In genomic region chr14:86574778-86575129, GRCh38 we compare ENCODE assay signal across 17 cellular contexts.
"Had no signal": no experiment of that assay in that cellular context is flagged by ENCODE, and none has a peak within 500 bp of the region (broad histone marks: within the 10 kb centered on the region; RNA-seq: fewer than 3 reads in every experiment).

No MANE protein-coding gene starts in this region.

- H3K4me3 ChIP-seq: breast epithelium, gastroesophageal sphincter, heart right ventricle, left lung, prostate gland, right atrium auricular region, tibial nerve, uterus had no signal

- H3K27ac ChIP-seq: breast epithelium, gastroesophageal sphincter, heart right ventricle, left lung, prostate gland, right atrium auricular region, tibial nerve, uterus had no signal

- H3K4me1 ChIP-seq: breast epithelium, gastroesophageal sphincter, heart right ventricle, left lung, prostate gland, right atrium auricular region, tibial nerve, uterus had no signal

- ATAC-seq: activated CD4-positive, CD25-positive, alpha-beta regulatory T cell treated with anti-CD3 and anti-CD28 coated beads, Interleukin-2, amount 50 U/mL, for 24 hours; activated T-cell treated with anti-CD3 and anti-CD28 coated beads, Interleukin-2, amount 50 U/mL, for 4 hours; gastroesophageal sphincter; heart right ventricle; left lung; stimulated activated naive CD8-positive, alpha-beta T cell treated with anti-CD3 and anti-CD28 coated beads, Interleukin-15, Interleukin-2, amounts not matched to agents 100 U/mL and 50 U/mL, for 24 hours had no signal

- DNase-seq: activated CD4-positive, alpha-beta T cell treated with anti-CD3 and anti-CD28 coated beads, Interleukin-2, amount 50 U/mL, for 1 hour; activated CD8-positive, alpha-beta memory T cell treated with anti-CD3 and anti-CD28 coated beads, Interleukin-2, amount 50 U/mL, for 4 hours; activated naive CD4-positive, alpha-beta T cell treated with anti-CD3 and anti-CD28 coated beads for 36 hours; activated T-cell treated with anti-CD3 and anti-CD28 coated beads, Interleukin-2, amount 50 U/mL, for 4 hours; cortex of kidney; heart right ventricle; left lung; stimulated activated CD4-positive, alpha-beta T cell treated with anti-CD3 and anti-CD28 coated beads, Interleukin-2, amount 100 ng/mL, for 24 hours; stimulated activated naive CD8-positive, alpha-beta T cell treated with anti-CD3 and anti-CD28 coated beads, Interleukin-15, Interleukin-2, amounts not matched to agents 100 U/mL and 50 U/mL, for 24 hours; substantia nigra; uterus had no signal

- H3K9me3 ChIP-seq: prostate gland, uterus had no signal

- H3K36me3 ChIP-seq: breast epithelium, gastroesophageal sphincter, heart right ventricle, left lung, prostate gland, right atrium auricular region, tibial nerve, uterus had no signal

- H3K27me3 ChIP-seq: breast epithelium, gastroesophageal sphincter, heart right ventricle, left lung, right atrium auricular region, tibial nerve, uterus had no signal
